Comparison of ENCODE assay signal across 44 cellular contexts in the genomic region with DNA sequence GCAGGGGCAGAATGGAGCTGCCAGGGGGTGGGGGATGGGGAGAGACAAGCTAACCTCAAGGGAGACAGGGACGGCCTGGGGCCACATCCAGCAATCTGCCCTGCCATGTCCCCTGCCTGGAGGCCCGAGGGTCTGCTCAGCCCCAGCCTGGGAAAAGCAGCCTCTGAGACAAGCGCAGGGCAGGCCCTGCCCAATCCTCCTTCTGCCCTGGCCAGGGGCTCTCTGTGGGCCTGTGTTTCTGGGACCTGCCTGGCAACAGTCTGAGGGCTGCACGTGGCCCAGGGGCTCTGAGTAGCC. TPM values are rescaled to one million over a fixed set of nuclear protein-coding genes. Genes with fewer than 3 reads are reported as not detected.
"Had no signal": no experiment of that assay in that cellular context is flagged by ENCODE, and none has a peak within 500 bp of the region (broad histone marks: within the 10 kb centered on the region; RNA-seq: fewer than 3 reads in every experiment).

No MANE protein-coding gene starts in this region.

- H3K9me3 ChIP-seq: gastroesophageal sphincter, neutrophil, pancreas, prostate gland, thyroid gland, upper lobe of left lung had no signal

- H3K27ac ChIP-seq: brain microvascular endothelial cell, coronary artery, gastroesophageal sphincter, neutrophil, pancreas, prostate gland, skin epidermis, thyroid gland, upper lobe of left lung had no signal

- H3K4me3 Mint-ChIP-seq: activated CD4-positive, alpha-beta memory T cell treated with anti-CD3 and anti-CD28 coated beads, Interleukin-2, amount 10 ng/mL, durations not matched to agents 7 days and 5 days; activated CD4-positive, alpha-beta T cell treated with anti-CD3 and anti-CD28 coated beads, Interleukin-2, amount 10 ng/mL, durations not matched to agents 7 days and 5 days; activated T-cell treated with anti-CD3 and anti-CD28 coated beads, Interleukin-2, amount 50 U/mL, for 4 hours; activated T-helper 17 cell treated with anti-CD3 and anti-CD28 coated beads, Interleukin-2, amount 50 U/mL, for 72 hours; effector memory CD8-positive, alpha-beta T cell; nephron; stimulated activated memory B cell treated with anti-CD40 and anti-IgM and Interleukin-4, amounts not matched to agents 10 μg/mL and 1 μg/mL and 100 μg/mL, for 72 hours; stimulated activated naive CD8-positive, alpha-beta T cell treated with anti-CD3 and anti-CD28 coated beads, Interleukin-15, amount 100 ng/mL, for 72 hours; T-helper 17 cell; WTC11 had no signal

- H3K27me3 Mint-ChIP-seq: activated CD4-positive, alpha-beta memory T cell treated with anti-CD3 and anti-CD28 coated beads, Interleukin-2, amount 10 ng/mL, durations not matched to agents 7 days and 5 days; activated CD4-positive, alpha-beta T cell treated with anti-CD3 and anti-CD28 coated beads, Interleukin-2, amount 10 ng/mL, durations not matched to agents 7 days and 5 days; activated T-helper 17 cell treated with anti-CD3 and anti-CD28 coated beads, Interleukin-2, amount 50 U/mL, for 72 hours had no signal

- H3K4me1 ChIP-seq: gastroesophageal sphincter, pancreas, prostate gland, thyroid gland, upper lobe of left lung had no signal

- H3K27me3 ChIP-seq: brain microvascular endothelial cell, pancreas, thyroid gland, upper lobe of left lung had no signal

- H3K4me1 Mint-ChIP-seq: activated CD4-positive, alpha-beta memory T cell treated with anti-CD3 and anti-CD28 coated beads, Interleukin-2, amount 10 ng/mL, durations not matched to agents 7 days and 5 days; activated CD4-positive, alpha-beta T cell treated with anti-CD3 and anti-CD28 coated beads, Interleukin-2, amount 10 ng/mL, durations not matched to agents 7 days and 5 days; activated T-helper 17 cell treated with anti-CD3 and anti-CD28 coated beads, Interleukin-2, amount 50 U/mL, for 72 hours; nephron; T-helper 17 cell; WTC11 had no signal

- H3K36me3 ChIP-seq: brain microvascular endothelial cell, gastroesophageal sphincter, neutrophil, pancreas, prostate gland, thyroid gland, upper lobe of left lung had no signal

- H3K9me3 Mint-ChIP-seq: activated CD4-positive, alpha-beta memory T cell treated with anti-CD3 and anti-CD28 coated beads, Interleukin-2, amount 10 ng/mL, durations not matched to agents 7 days and 5 days; activated CD4-positive, alpha-beta T cell treated with anti-CD3 and anti-CD28 coated beads, Interleukin-2, amount 10 ng/mL, durations not matched to agents 7 days and 5 days; activated T-cell treated with anti-CD3 and anti-CD28 coated beads, Interleukin-2, amount 50 U/mL, for 4 hours; activated T-helper 17 cell treated with anti-CD3 and anti-CD28 coated beads, Interleukin-2, amount 50 U/mL, for 72 hours; effector memory CD8-positive, alpha-beta T cell; nephron; stimulated activated memory B cell treated with anti-CD40 and anti-IgM and Interleukin-4, amounts not matched to agents 10 μg/mL and 1 μg/mL and 100 μg/mL, for 72 hours; stimulated activated naive CD8-positive, alpha-beta T cell treated with anti-CD3 and anti-CD28 coated beads, Interleukin-15, amount 100 ng/mL, for 72 hours; WTC11 had no signal

- ATAC-seq: activated T-cell treated with anti-CD3 and anti-CD28 coated beads, Interleukin-2, amount 50 U/mL, for 4 hours; activated T-helper 17 cell treated with anti-CD3 and anti-CD28 coated beads, Interleukin-2, amount 50 U/mL, for 72 hours; effector memory CD8-positive, alpha-beta T cell; gastroesophageal sphincter; left cardiac atrium; pancreas; sciatic nerve; stimulated activated memory B cell treated with anti-CD40 and anti-IgM and Interleukin-4, amounts not matched to agents 10 μg/mL and 1 μg/mL and 100 μg/mL, for 72 hours; T-helper 17 cell; WTC11 had no signal

- H3K4me3 ChIP-seq: coronary artery, gastroesophageal sphincter, pancreas, prostate gland, skin epidermis, thyroid gland, upper lobe of left lung had no signal

- DNase-seq: activated CD4-positive, alpha-beta memory T cell treated with anti-CD3 and anti-CD28 coated beads, Interleukin-2, amount 10 ng/mL, durations not matched to agents 7 days and 5 days; activated CD4-positive, alpha-beta T cell treated with anti-CD3 and anti-CD28 coated beads for 1 hour; activated CD4-positive, alpha-beta T cell treated with anti-CD3 and anti-CD28 coated beads, Interleukin-2, amount 10 ng/mL, durations not matched to agents 7 days and 5 days; activated CD8-positive, alpha-beta memory T cell treated with anti-CD3 and anti-CD28 coated beads, Interleukin-2, amount 50 U/mL, for 48 hours; activated gamma-delta T cell treated with Interleukin-2 at 50 U/mL for 16 hours; activated naive CD4-positive, alpha-beta T cell treated with anti-CD3 and anti-CD28 coated beads, Interleukin-2, amount 50 U/mL, for 16 hours; activated T-cell treated with anti-CD3 and anti-CD28 coated beads, Interleukin-2, amount 50 U/mL, for 4 hours; amniotic stem cell; brain microvascular endothelial cell; effector memory CD8-positive, alpha-beta T cell; head of caudate nucleus; hypothalamus; left cardiac atrium; mammary epithelial cell; retina; stimulated activated CD4-positive, alpha-beta T cell treated with anti-CD3 and anti-CD28 coated beads, Interleukin-1b, Interleukin-23, amount 100 ng/mL, for 48 hours; stimulated activated CD4-positive, alpha-beta T cell treated with anti-CD3 and anti-CD28 coated beads, Interleukin-4, amount 100 ng/mL, for 4 hours; stimulated activated CD8-positive, alpha-beta memory T cell treated with anti-CD3 and anti-CD28 coated beads, Interleukin-4, amount 100 ng/mL, for 48 hours; stimulated activated naive CD8-positive, alpha-beta T cell treated with anti-CD3 and anti-CD28 coated beads, Interleukin-15, amount 100 ng/mL, for 72 hours; substantia nigra; T-helper 17 cell; T1000; thyroid gland had no signal

- H3K27ac Mint-ChIP-seq: activated CD4-positive, alpha-beta memory T cell treated with anti-CD3 and anti-CD28 coated beads, Interleukin-2, amount 10 ng/mL, durations not matched to agents 7 days and 5 days; activated CD4-positive, alpha-beta T cell treated with anti-CD3 and anti-CD28 coated beads, Interleukin-2, amount 10 ng/mL, durations not matched to agents 7 days and 5 days; activated T-helper 17 cell treated with anti-CD3 and anti-CD28 coated beads, Interleukin-2, amount 50 U/mL, for 72 hours; effector memory CD8-positive, alpha-beta T cell; nephron; stimulated activated memory B cell treated with anti-CD40 and anti-IgM and Interleukin-4, amounts not matched to agents 10 μg/mL and 1 μg/mL and 100 μg/mL, for 72 hours; stimulated activated naive CD8-positive, alpha-beta T cell treated with anti-CD3 and anti-CD28 coated beads, Interleukin-15, amount 100 ng/mL, for 72 hours; T-helper 17 cell; WTC11 had no signal

- H3K36me3 Mint-ChIP-seq: stimulated activated memory B cell treated with anti-CD40 and anti-IgM and Interleukin-4, amounts not matched to agents 10 μg/mL and 1 μg/mL and 100 μg/mL, for 72 hours; WTC11 had no signal

RNA-seq across cellular contexts. Expression of a gene that starts 44.4 kb away (rescaled TPM):
- total RNA-seq: activated CD4-positive, alpha-beta memory T cell treated with anti-CD3 and anti-CD28 coated beads, Interleukin-2, amount 10 ng/mL, durations not matched to agents 7 days and 5 days; activated CD4-positive, alpha-beta T cell treated with anti-CD3 and anti-CD28 coated beads, Interleukin-2, amount 10 ng/mL, durations not matched to agents 7 days and 5 days; endothelial cell of umbilical vein; fibroblast of lung; gastroesophageal sphincter; left cardiac atrium had no signal
- polyA plus RNA-seq: endothelial cell of umbilical vein, esophagus, fibroblast of lung, liver, mammary epithelial cell had no signal

RNA-seq across cellular contexts. Expression of a gene that starts 54.5 kb away (rescaled TPM):
- total RNA-seq: activated CD4-positive, alpha-beta T cell treated with anti-CD3 and anti-CD28 coated beads, Interleukin-2, amount 10 ng/mL, durations not matched to agents 7 days and 5 days; astrocyte; cardiac septum; cerebellum; endothelial cell of umbilical vein; fibroblast of lung; fibroblast of villous mesenchyme; gastroesophageal sphincter; left cardiac atrium; liver; mammary epithelial cell; mucosa of gallbladder; pancreas; sciatic nerve; thyroid gland; WTC11 had no signal
- polyA plus RNA-seq: endothelial cell of umbilical vein, esophagus, fibroblast of lung, liver, mammary epithelial cell, pancreas had no signal
